1 cellular context compared by ENCODE assay signal in the genomic region with DNA sequence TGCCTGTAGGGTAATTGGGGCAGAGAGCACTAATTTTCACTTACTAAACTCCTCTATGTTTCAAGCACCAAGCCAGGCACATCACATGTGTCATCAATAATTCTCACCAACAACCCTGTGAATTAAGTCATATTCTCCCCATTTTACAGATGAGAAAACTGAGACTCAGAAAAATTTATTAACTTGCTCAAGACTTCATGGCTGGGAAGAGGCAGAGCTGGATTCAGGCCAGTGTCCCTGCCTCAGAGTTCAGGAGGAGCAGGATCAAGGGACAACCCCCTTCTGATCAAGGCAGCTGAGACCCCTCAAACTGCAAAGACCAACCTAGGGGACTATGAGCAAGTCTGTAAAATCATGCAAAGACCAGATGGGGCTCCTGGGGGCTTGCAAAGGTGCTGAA.
TF ChIP-seq lines count a peak whose summit lies in the region.

No MANE protein-coding gene starts in this region.

TF ChIP-seq in GM12878, 131 proteins besides CTCF, POLR2A, EP300 and RAD21:
- TF ChIP-seq ZNF217 (IDR thresholded peaks at IDR 0.05) (0 out of 2 replicates have a peak, but pooled peaks have one; percentile 42), STAT3 (IDR thresholded peaks at IDR 0.05; ENCODE audit: low read depth, low read length) (no peak), SUZ12 (IDR thresholded peaks at IDR 0.05; ENCODE audit: unreplicated experiment) (no peak)
